In genomic region chr2:201267278-201268030, GRCh38 we compare ENCODE assay signal across 26 cellular contexts. TPM values are rescaled to one million over a fixed set of nuclear protein-coding genes. Genes with fewer than 3 reads are reported as not detected.
DNase-seq lines count a peak whose midpoint lies in the region; ATAC-seq and TF ChIP-seq lines count a peak whose summit lies in the region.
"Had no signal": no experiment of that assay in that cellular context is flagged by ENCODE, and none has a peak within 500 bp of the region (broad histone marks: within the 10 kb centered on the region; RNA-seq: fewer than 3 reads in every experiment).

No MANE protein-coding gene starts in this region.

- peak overlapping the region; percentile 4 for H3K27ac ChIP-seq in CD4-positive, alpha-beta T cell (ENCODE audit: low read depth, low read length)
- H3K27ac ChIP-seq in naive thymus-derived CD4-positive, alpha-beta T cell (ENCODE audit: low read depth, low read length): peak overlapping the region; percentile 11
- H3K27ac ChIP-seq: BLaER1, colonic mucosa, neural progenitor cell, prostate gland, SK-N-MC had no signal

- peak overlapping the region; percentile 43 for H3K27ac Mint-ChIP-seq in activated CD4-positive, alpha-beta T cell treated with anti-CD3 and anti-CD28 coated beads, Interleukin-2, amount 10 ng/mL, durations not matched to agents 7 days and 5 days
- peak overlapping the region; percentile 97 for H3K27ac Mint-ChIP-seq in CD4-positive, alpha-beta T cell
- peak overlapping the region; percentile 38 for H3K27ac Mint-ChIP-seq in activated T-helper 1 cell treated with anti-CD3 and anti-CD28 coated beads, Interleukin-12 subunit alpha, Interleukin-12 subunit beta, Interleukin-2, Interleukin-4 antibody, amounts not matched to agents 30 ng/mL and 10 ng/mL and 1 ng/mL, durations not matched to agents 14 hours and 24 hours and 36 hours
- H3K27ac Mint-ChIP-seq in naive thymus-derived CD4-positive, alpha-beta T cell: peak overlapping the region in 8 of 9 donors; percentile 10 to 89 (median 70)
- H3K27ac Mint-ChIP-seq: activated B cell treated with CpG ODN at 0.5 μM for 24 hours, HFFc6, mesothelial cell of epicardium, neural progenitor cell had no signal

- peaks cover 82% of the 10 kb centered on the region for H3K4me1 Mint-ChIP-seq in activated CD4-positive, alpha-beta T cell treated with anti-CD3 and anti-CD28 coated beads, Interleukin-2, amount 10 ng/mL, durations not matched to agents 7 days and 5 days
- peaks cover 93% of the 10 kb centered on the region for H3K4me1 Mint-ChIP-seq in CD4-positive, alpha-beta T cell (ENCODE audit: low read depth)
- peaks cover 90% of the 10 kb centered on the region for H3K4me1 Mint-ChIP-seq in activated T-helper 1 cell treated with anti-CD3 and anti-CD28 coated beads, Interleukin-12 subunit alpha, Interleukin-12 subunit beta, Interleukin-2, Interleukin-4 antibody, amounts not matched to agents 30 ng/mL and 10 ng/mL and 1 ng/mL, durations not matched to agents 14 hours and 24 hours and 36 hours (ENCODE audit: low read depth)
- peaks cover 64 to 95% (median 92%) of the 10 kb centered on the region in 7 donors for H3K4me1 Mint-ChIP-seq in naive thymus-derived CD4-positive, alpha-beta T cell

- CTCF ChIA-PET in activated CD4-positive, alpha-beta T cell treated with anti-CD3 and anti-CD28 coated beads, Interleukin-2, amount 10 ng/mL, durations not matched to agents 7 days and 5 days (lab: Charles Lee): interaction anchor here (0.9 to 2.5 kb wide), 5 partner anchors 13 to 97 kb away, joined by 3 to 13 read pairs (median 5); no protein-coding TSS in a partner anchor
- CTCF ChIA-PET in CD4-positive, alpha-beta T cell (lab: Charles Lee): interaction anchor here (0.6 to 1.1 kb wide), 4 partner anchors 9 to 944 kb away, joined by 3 read pairs; no protein-coding TSS in a partner anchor
- CTCF ChIA-PET in naive thymus-derived CD4-positive, alpha-beta T cell (lab: Charles Lee): interaction anchor here (1.0 to 1.6 kb wide), 2 partner anchors 35 to 96 kb away, joined by 3 to 5 read pairs; no protein-coding TSS in a partner anchor

- no peaks in the 10 kb centered on the region for H3K9me3 ChIP-seq in CD4-positive, alpha-beta T cell (ENCODE audit: control insufficient read depth, low read length)
- H3K9me3 ChIP-seq in naive thymus-derived CD4-positive, alpha-beta T cell (ENCODE audit: control insufficient read depth in 2 of 3, low read length in 3 of 3): no peaks in the 10 kb centered on the region
- H3K9me3 ChIP-seq: BLaER1, colonic mucosa, prostate gland had no signal

- H3K27me3 Mint-ChIP-seq in activated CD4-positive, alpha-beta T cell treated with anti-CD3 and anti-CD28 coated beads, Interleukin-2, amount 10 ng/mL, durations not matched to agents 7 days and 5 days: no peaks in the 10 kb centered on the region
- H3K27me3 Mint-ChIP-seq in CD4-positive, alpha-beta T cell: no peaks in the 10 kb centered on the region
- H3K27me3 Mint-ChIP-seq in activated T-helper 1 cell treated with anti-CD3 and anti-CD28 coated beads, Interleukin-12 subunit alpha, Interleukin-12 subunit beta, Interleukin-2, Interleukin-4 antibody, amounts not matched to agents 30 ng/mL and 10 ng/mL and 1 ng/mL, durations not matched to agents 14 hours and 24 hours and 36 hours (ENCODE audit: insufficient read depth): no peaks in the 10 kb centered on the region
- no peaks in the 10 kb centered on the region for H3K27me3 Mint-ChIP-seq in naive thymus-derived CD4-positive, alpha-beta T cell
- H3K27me3 Mint-ChIP-seq: activated B cell treated with CpG ODN at 0.5 μM for 24 hours had no signal

- H3K27me3 ChIP-seq in CD4-positive, alpha-beta T cell (ENCODE audit: control insufficient read depth, insufficient read depth, low read length): no peaks in the 10 kb centered on the region
- H3K27me3 ChIP-seq in naive thymus-derived CD4-positive, alpha-beta T cell (ENCODE audit: control insufficient read depth in 2 of 2, insufficient read depth in 2 of 2, low read length in 2 of 2): no peaks in the 10 kb centered on the region
- H3K27me3 ChIP-seq: BLaER1, colonic mucosa, neural progenitor cell had no signal

- peaks cover 75% of the 10 kb centered on the region for H3K36me3 Mint-ChIP-seq in activated CD4-positive, alpha-beta T cell treated with anti-CD3 and anti-CD28 coated beads, Interleukin-2, amount 10 ng/mL, durations not matched to agents 7 days and 5 days (ENCODE audit: low read depth)
- peaks cover 83% of the 10 kb centered on the region for H3K36me3 Mint-ChIP-seq in CD4-positive, alpha-beta T cell (ENCODE audit: low read depth)
- peaks cover 53% of the 10 kb centered on the region for H3K36me3 Mint-ChIP-seq in activated T-helper 1 cell treated with anti-CD3 and anti-CD28 coated beads, Interleukin-12 subunit alpha, Interleukin-12 subunit beta, Interleukin-2, Interleukin-4 antibody, amounts not matched to agents 30 ng/mL and 10 ng/mL and 1 ng/mL, durations not matched to agents 14 hours and 24 hours and 36 hours (ENCODE audit: low read depth)
- H3K36me3 Mint-ChIP-seq in naive thymus-derived CD4-positive, alpha-beta T cell: peaks cover 13 to 45% (median 37%) of the 10 kb centered on the region in 5 donors
- H3K36me3 Mint-ChIP-seq: neural progenitor cell had no signal

- POLR2A ChIA-PET in activated CD4-positive, alpha-beta T cell treated with anti-CD3 and anti-CD28 coated beads, Interleukin-2, amount 10 ng/mL, durations not matched to agents 7 days and 5 days (lab: Charles Lee): interaction anchor here (0.6 to 0.8 kb wide), 3 partner anchors 14 to 180 kb away, joined by 3 to 4 read pairs (median 3); no protein-coding TSS in a partner anchor
- POLR2A ChIA-PET in CD4-positive, alpha-beta T cell (lab: Charles Lee): interaction anchor here (0.6 to 1.6 kb wide), 3 partner anchors 10 to 181 kb away, joined by 3 to 6 read pairs (median 3); no protein-coding TSS in a partner anchor
- POLR2A ChIA-PET in naive thymus-derived CD4-positive, alpha-beta T cell (lab: Charles Lee): interaction anchor here (0.6 to 1.5 kb wide), 5 partner anchors 11 to 35 kb away, joined by 3 to 5 read pairs (median 4); no protein-coding TSS in a partner anchor

- no peak for TF ChIP-seq CTCF in CD4-positive, alpha-beta T cell (IDR thresholded peaks at IDR 0.05)

- intact Hi-C loops in CD4-positive, alpha-beta T cell (cut with DNase I, micrococcal nuclease): no loop called here
- intact Hi-C loops in activated T-helper 1 cell treated with anti-CD3 and anti-CD28 coated beads, Interleukin-12 subunit alpha, Interleukin-12 subunit beta, Interleukin-2, Interleukin-4 antibody, amounts not matched to agents 30 ng/mL and 10 ng/mL and 1 ng/mL, durations not matched to agents 14 hours and 24 hours and 36 hours (cut with micrococcal nuclease): no loop called here
- intact Hi-C loops in naive thymus-derived CD4-positive, alpha-beta T cell (cut with micrococcal nuclease): no loop called here

- no peak overlapping the region for H3K4me3 Mint-ChIP-seq in activated CD4-positive, alpha-beta T cell treated with anti-CD3 and anti-CD28 coated beads, Interleukin-2, amount 10 ng/mL, durations not matched to agents 7 days and 5 days
- H3K4me3 Mint-ChIP-seq in CD4-positive, alpha-beta T cell: peak overlapping the region; percentile 23
- no peak overlapping the region for H3K4me3 Mint-ChIP-seq in activated T-helper 1 cell treated with anti-CD3 and anti-CD28 coated beads, Interleukin-12 subunit alpha, Interleukin-12 subunit beta, Interleukin-2, Interleukin-4 antibody, amounts not matched to agents 30 ng/mL and 10 ng/mL and 1 ng/mL, durations not matched to agents 14 hours and 24 hours and 36 hours
- H3K4me3 Mint-ChIP-seq in naive thymus-derived CD4-positive, alpha-beta T cell: peak overlapping the region in 5 of 10 donors; percentile 6 to 24 (median 10)
- H3K4me3 Mint-ChIP-seq: activated B cell treated with CpG ODN at 0.5 μM for 24 hours, HFFc6, mesothelial cell of epicardium, neural progenitor cell had no signal

- peaks cover 50 to 85% of the 10 kb centered on the region in 2 donors for H3K4me1 ChIP-seq in naive thymus-derived CD4-positive, alpha-beta T cell (ENCODE audit: control insufficient read depth in 2 of 2, insufficient read depth in 2 of 2, low read length in 2 of 2)
- H3K4me1 ChIP-seq: colonic mucosa, neural progenitor cell, prostate gland had no signal

- no peaks in the 10 kb centered on the region for H3K9me3 Mint-ChIP-seq in activated CD4-positive, alpha-beta T cell treated with anti-CD3 and anti-CD28 coated beads, Interleukin-2, amount 10 ng/mL, durations not matched to agents 7 days and 5 days
- H3K9me3 Mint-ChIP-seq in CD4-positive, alpha-beta T cell: no peaks in the 10 kb centered on the region
- H3K9me3 Mint-ChIP-seq in activated T-helper 1 cell treated with anti-CD3 and anti-CD28 coated beads, Interleukin-12 subunit alpha, Interleukin-12 subunit beta, Interleukin-2, Interleukin-4 antibody, amounts not matched to agents 30 ng/mL and 10 ng/mL and 1 ng/mL, durations not matched to agents 14 hours and 24 hours and 36 hours: no peaks in the 10 kb centered on the region
- H3K9me3 Mint-ChIP-seq in naive thymus-derived CD4-positive, alpha-beta T cell: no peaks in the 10 kb centered on the region
- H3K9me3 Mint-ChIP-seq: activated B cell treated with CpG ODN at 0.5 μM for 24 hours, HFFc6, mesothelial cell of epicardium, neural progenitor cell had no signal

- no peak for ATAC-seq in CD4-positive, alpha-beta T cell (ENCODE audit: poor library complexity)
- ATAC-seq in naive thymus-derived CD4-positive, alpha-beta T cell: peak; percentile 43
- no peak for ATAC-seq in GM19463 (IDR thresholded peaks at IDR 0.05; ENCODE audit: unreplicated experiment)
- ATAC-seq: left lobe of liver had no signal

- no peak overlapping the region for H3K4me3 ChIP-seq in naive thymus-derived CD4-positive, alpha-beta T cell (ENCODE audit: low read length)
- H3K4me3 ChIP-seq: BLaER1, colonic mucosa, neural progenitor cell, prostate gland, SK-N-MC had no signal

- no peak for DNase-seq in activated CD4-positive, alpha-beta T cell treated with anti-CD3 and anti-CD28 coated beads, Interleukin-2, amount 10 ng/mL, durations not matched to agents 7 days and 5 days
- no peak for DNase-seq in activated CD4-positive, alpha-beta T cell treated with anti-CD3 and anti-CD28 coated beads for 48 hours
- DNase-seq in CD4-positive, alpha-beta T cell: no peak
- no peak for DNase-seq in activated T-helper 1 cell treated with anti-CD3 and anti-CD28 coated beads, Interleukin-12 subunit alpha, Interleukin-12 subunit beta, Interleukin-2, Interleukin-4 antibody, amounts not matched to agents 30 ng/mL and 10 ng/mL and 1 ng/mL, durations not matched to agents 14 hours and 24 hours and 36 hours (ENCODE audit: low spot score)
- no peak for DNase-seq in naive thymus-derived CD4-positive, alpha-beta T cell
- no peak for DNase-seq in NCI-H2196 treated with DMSO at 0.1 percent for 48 hours (lab: John Stamatoyannopoulos, UW; ENCODE audit: unreplicated experiment)
- DNase-seq in COLO668 (lab: John Stamatoyannopoulos, UW; ENCODE audit: unreplicated experiment): no peak
- DNase-seq: activated B cell treated with CpG ODN at 0.5 μM for 24 hours; activated CD8-positive, alpha-beta memory T cell treated with anti-CD3 and anti-CD28 coated beads, Interleukin-2, amount 50 U/mL, for 48 hours; colonic mucosa; GDM1; head of caudate nucleus; HFFc6; IMR-90; NCI-H1417 treated with DMSO at 0.1 percent for 48 hours; NCI-H524 treated with DMSO at 0.1 percent for 48 hours; RPMI8226; stimulated activated CD4-positive, alpha-beta T cell treated with anti-CD3 and anti-CD28 coated beads, Interleukin-1b, Interleukin-23, amount 100 ng/mL, for 48 hours; T1000 had no signal

- peaks cover 18 to 57% (median 26%) of the 10 kb centered on the region in 3 experiments for H3K36me3 ChIP-seq in naive thymus-derived CD4-positive, alpha-beta T cell (ENCODE audit: control insufficient read depth in 2 of 3, insufficient read depth in 3 of 3, low read length in 3 of 3)
- H3K36me3 ChIP-seq: colonic mucosa, neural progenitor cell, prostate gland had no signal

RNA-seq across cellular contexts. Expression of gene CASP8, which starts 7.1 kb away (rescaled TPM):
- 10 to 100 TPM; 73.6 to 77.7 TPM for total RNA-seq in activated CD4-positive, alpha-beta T cell treated with anti-CD3 and anti-CD28 coated beads, Interleukin-2, amount 10 ng/mL, durations not matched to agents 7 days and 5 days
- total RNA-seq in CD4-positive, alpha-beta T cell: 100 to 1,000 TPM; 172 to 175 TPM
- 40.5 and 40.6 TPM in 2 replicates for total RNA-seq in activated T-helper 1 cell treated with anti-CD3 and anti-CD28 coated beads, Interleukin-12 subunit alpha, Interleukin-12 subunit beta, Interleukin-2, Interleukin-4 antibody, amounts not matched to agents 30 ng/mL and 10 ng/mL and 1 ng/mL, durations not matched to agents 14 hours and 24 hours and 36 hours
- 100 to 1,000 TPM in 3 of 5 experiments, 10 to 100 TPM in 2; 84.9 to 159 (median 150) TPM for total RNA-seq in naive thymus-derived CD4-positive, alpha-beta T cell
- polyA plus RNA-seq in naive thymus-derived CD4-positive, alpha-beta T cell: 10 to 100 TPM; 38.9 to 78.1 TPM

Comparison
In these comparisons a context has a peak if more than half of its experiments do, and no peak if none do; other contexts are left out.
1. H3K27ac Mint-ChIP-seq: peak in every context shown above with its lines; median percentile 97 in CD4-positive, alpha-beta T cell; 70 in naive thymus-derived CD4-positive, alpha-beta T cell; 43 in activated CD4-positive, alpha-beta T cell treated with anti-CD3 and anti-CD28 coated beads, Interleukin-2, amount 10 ng/mL, durations not matched to agents 7 days and 5 days; 38 in activated T-helper 1 cell treated with anti-CD3 and anti-CD28 coated beads, Interleukin-12 subunit alpha, Interleukin-12 subunit beta, Interleukin-2, Interleukin-4 antibody, amounts not matched to agents 30 ng/mL and 10 ng/mL and 1 ng/mL, durations not matched to agents 14 hours and 24 hours and 36 hours.